In genomic region chr16:88423448-88423850, GRCh38 we compare ENCODE assay signal across 1 cellular context.
TF ChIP-seq lines count a peak whose summit lies in the region.

No MANE protein-coding gene starts in this region.

TF ChIP-seq in K562, 482 proteins besides CTCF, POLR2A, EP300 and RAD21 (continued from another document and continues in another):
- TF ChIP-seq CHD7 (IDR thresholded peaks at IDR 0.05; ENCODE audit: low read depth, low read length) (no peak), HEY1 (CRISPR knock-in tag; IDR thresholded peaks at IDR 0.05; ENCODE audit: borderline replicate concordance) (no peak), SRF (CRISPR knock-in tag; IDR thresholded peaks at IDR 0.05) (no peak), FOXA3 (CRISPR knock-in tag; conservative IDR thresholded peaks at IDR 0.05 in 1 of 2, IDR thresholded peaks at IDR 0.05 in 1 of 2) (peak in 1 of 2 experiments; percentile 83; a peak in 2 of 4 replicates), GATA2 (CRISPR knock-in tag; IDR thresholded peaks at IDR 0.05) (peak; percentile 53; the same call in 1 of the 2 replicates), ZNF699 (CRISPR knock-in tag; IDR thresholded peaks at IDR 0.05; ENCODE audit: insufficient replicate concordance) (no peak), C11orf30 (IDR thresholded peaks at IDR 0.05; ENCODE audit: low read depth) (no peak), BMI1 (IDR thresholded peaks at IDR 0.05; ENCODE audit: low read length) (no peak), TAF9B (IDR thresholded peaks at IDR 0.05; ENCODE audit: partially characterized antibody) (no peak), ZNF408 (CRISPR knock-in tag; IDR thresholded peaks at IDR 0.05; ENCODE audit: low read depth) (no peak), ZNF175 (CRISPR knock-in tag; IDR thresholded peaks at IDR 0.05; ENCODE audit: low read depth) (no peak), PTBP1 (IDR thresholded peaks at IDR 0.05; ENCODE audit: low read depth, low read length) (no peak), PCBP1 (IDR thresholded peaks at IDR 0.05; ENCODE audit: low read depth, low read length, poor library complexity, severe bottlenecking) (no peak), HMG20B (CRISPR knock-in tag; IDR thresholded peaks at IDR 0.05) (no peak), ARID4B (CRISPR knock-in tag; IDR thresholded peaks at IDR 0.05) (no peak), MCM2 (IDR thresholded peaks at IDR 0.05; ENCODE audit: low read depth) (no peak), ELF2 (CRISPR knock-in tag; IDR thresholded peaks at IDR 0.05) (no peak), ZNF436 (CRISPR knock-in tag; IDR thresholded peaks at IDR 0.05) (no peak), ZNF197 (CRISPR knock-in tag; IDR thresholded peaks at IDR 0.05; ENCODE audit: low read depth) (no peak), NR3C1 (CRISPR knock-in tag; IDR thresholded peaks at IDR 0.05) (no peak), ZNF395 (CRISPR knock-in tag; IDR thresholded peaks at IDR 0.05) (no peak), HMGXB4 (CRISPR knock-in tag; IDR thresholded peaks at IDR 0.05) (no peak), TGIF2 (CRISPR knock-in tag; IDR thresholded peaks at IDR 0.05) (no peak), ZNF830 (CRISPR knock-in tag; IDR thresholded peaks at IDR 0.05) (no peak), POLR2AphosphoS5 (IDR thresholded peaks at IDR 0.05; ENCODE audit: control insufficient read depth, insufficient read depth, low read depth, low read length) (no peak), KAT8 (IDR thresholded peaks at IDR 0.05; ENCODE audit: low read depth) (no peak), ZNF253 (CRISPR knock-in tag; conservative IDR thresholded peaks at IDR 0.05) (no peak)
- TF ChIP-seq, protein P1, sequence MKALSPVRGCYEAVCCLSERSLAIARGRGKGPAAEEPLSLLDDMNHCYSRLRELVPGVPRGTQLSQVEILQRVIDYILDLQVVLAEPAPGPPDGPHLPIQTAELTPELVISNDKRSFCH (CRISPR knock-in tag; IDR thresholded peaks at IDR 0.05) = no peak
- TF ChIP-seq, protein P1 (tag; IDR thresholded peaks at IDR 0.05) = peak; percentile 98
- TF ChIP-seq, protein P2, sequence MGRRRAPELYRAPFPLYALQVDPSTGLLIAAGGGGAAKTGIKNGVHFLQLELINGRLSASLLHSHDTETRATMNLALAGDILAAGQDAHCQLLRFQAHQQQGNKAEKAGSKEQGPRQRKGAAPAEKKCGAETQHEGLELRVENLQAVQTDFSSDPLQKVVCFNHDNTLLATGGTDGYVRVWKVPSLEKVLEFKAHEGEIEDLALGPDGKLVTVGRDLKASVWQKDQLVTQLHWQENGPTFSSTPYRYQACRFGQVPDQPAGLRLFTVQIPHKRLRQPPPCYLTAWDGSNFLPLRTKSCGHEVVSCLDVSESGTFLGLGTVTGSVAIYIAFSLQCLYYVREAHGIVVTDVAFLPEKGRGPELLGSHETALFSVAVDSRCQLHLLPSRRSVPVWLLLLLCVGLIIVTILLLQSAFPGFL (CRISPR knock-in tag; IDR thresholded peaks at IDR 0.05) = no peak
- TF ChIP-seq, protein P3, sequence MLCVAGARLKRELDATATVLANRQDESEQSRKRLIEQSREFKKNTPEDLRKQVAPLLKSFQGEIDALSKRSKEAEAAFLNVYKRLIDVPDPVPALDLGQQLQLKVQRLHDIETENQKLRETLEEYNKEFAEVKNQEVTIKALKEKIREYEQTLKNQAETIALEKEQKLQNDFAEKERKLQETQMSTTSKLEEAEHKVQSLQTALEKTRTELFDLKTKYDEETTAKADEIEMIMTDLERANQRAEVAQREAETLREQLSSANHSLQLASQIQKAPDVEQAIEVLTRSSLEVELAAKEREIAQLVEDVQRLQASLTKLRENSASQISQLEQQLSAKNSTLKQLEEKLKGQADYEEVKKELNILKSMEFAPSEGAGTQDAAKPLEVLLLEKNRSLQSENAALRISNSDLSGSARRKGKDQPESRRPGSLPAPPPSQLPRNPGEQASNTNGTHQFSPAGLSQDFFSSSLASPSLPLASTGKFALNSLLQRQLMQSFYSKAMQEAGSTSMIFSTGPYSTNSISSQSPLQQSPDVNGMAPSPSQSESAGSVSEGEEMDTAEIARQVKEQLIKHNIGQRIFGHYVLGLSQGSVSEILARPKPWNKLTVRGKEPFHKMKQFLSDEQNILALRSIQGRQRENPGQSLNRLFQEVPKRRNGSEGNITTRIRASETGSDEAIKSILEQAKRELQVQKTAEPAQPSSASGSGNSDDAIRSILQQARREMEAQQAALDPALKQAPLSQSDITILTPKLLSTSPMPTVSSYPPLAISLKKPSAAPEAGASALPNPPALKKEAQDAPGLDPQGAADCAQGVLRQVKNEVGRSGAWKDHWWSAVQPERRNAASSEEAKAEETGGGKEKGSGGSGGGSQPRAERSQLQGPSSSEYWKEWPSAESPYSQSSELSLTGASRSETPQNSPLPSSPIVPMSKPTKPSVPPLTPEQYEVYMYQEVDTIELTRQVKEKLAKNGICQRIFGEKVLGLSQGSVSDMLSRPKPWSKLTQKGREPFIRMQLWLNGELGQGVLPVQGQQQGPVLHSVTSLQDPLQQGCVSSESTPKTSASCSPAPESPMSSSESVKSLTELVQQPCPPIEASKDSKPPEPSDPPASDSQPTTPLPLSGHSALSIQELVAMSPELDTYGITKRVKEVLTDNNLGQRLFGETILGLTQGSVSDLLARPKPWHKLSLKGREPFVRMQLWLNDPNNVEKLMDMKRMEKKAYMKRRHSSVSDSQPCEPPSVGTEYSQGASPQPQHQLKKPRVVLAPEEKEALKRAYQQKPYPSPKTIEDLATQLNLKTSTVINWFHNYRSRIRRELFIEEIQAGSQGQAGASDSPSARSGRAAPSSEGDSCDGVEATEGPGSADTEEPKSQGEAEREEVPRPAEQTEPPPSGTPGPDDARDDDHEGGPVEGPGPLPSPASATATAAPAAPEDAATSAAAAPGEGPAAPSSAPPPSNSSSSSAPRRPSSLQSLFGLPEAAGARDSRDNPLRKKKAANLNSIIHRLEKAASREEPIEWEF (CRISPR knock-in tag; IDR thresholded peaks at IDR 0.05) = no peak
